10 cellular contexts compared by ENCODE assay signal in genomic region chr2:178109813-178110212, GRCh38. TPM values are rescaled to one million over a fixed set of nuclear protein-coding genes. Genes with fewer than 3 reads are reported as not detected.
DNase-seq lines count a peak whose midpoint lies in the region; ATAC-seq, FAIRE-seq and TF ChIP-seq lines count a peak whose summit lies in the region.
"Had no signal": no experiment of that assay in that cellular context is flagged by ENCODE, and none has a peak within 500 bp of the region (broad histone marks: within the 10 kb centered on the region; RNA-seq: fewer than 3 reads in every experiment).

No MANE protein-coding gene starts in this region.

- no peak overlapping the region for H4K5ac ChIP-seq in IMR-90 (ENCODE audit: low read depth, low read length)

- dilution Hi-C loops in IMR-90 (cut with HindIII; ENCODE audit: low sequenced_read_pairs, unreplicated experiment) (no loop called here), endothelial cell of umbilical vein (cut with MboI; ENCODE audit: extremely low pct_ligation_motif_present, low sequenced_read_pairs) (no loop called here)

- WGBS in IMR-90 (ENCODE audit: extremely low coverage in 2 of 2, insufficient read length in 1 of 2), 2 experiments: no CpG with 5 or more reads among the region's 1 CpG

- H3K14ac ChIP-seq in IMR-90 (replicated peaks; ENCODE audit: low read depth, low read length): no peak overlapping the region

- no peaks in the 10 kb centered on the region for H3K36me3 Mint-ChIP-seq in activated T-helper 17 cell treated with anti-CD3 and anti-CD28 coated beads, Interleukin-2, amount 50 U/mL, for 72 hours (ENCODE audit: low read depth)

- no peak overlapping the region for H4K8ac ChIP-seq in IMR-90 (ENCODE audit: low read depth in 2 of 2, low read length in 2 of 2)

- H3K79me2 ChIP-seq in OCI-LY7 (ENCODE audit: insufficient read depth, low read depth, low read length) (peaks cover 5% of the 10 kb centered on the region; the same call in 1 of the 2 replicates), endothelial cell of umbilical vein (ENCODE audit: control insufficient read depth, insufficient read depth, low read length) (peaks cover 3% of the 10 kb centered on the region), osteoblast (ENCODE audit: insufficient read depth, low read length) (peaks cover 22% of the 10 kb centered on the region)

- ATAC-seq in IMR-90 (ENCODE audit: low read depth) (no peak), HG03025 (IDR thresholded peaks at IDR 0.05; ENCODE audit: low FRiP score, unreplicated experiment) (no peak), GM19324 (IDR thresholded peaks at IDR 0.05; ENCODE audit: low FRiP score, unreplicated experiment) (no peak)
- ATAC-seq in activated T-helper 17 cell treated with anti-CD3 and anti-CD28 coated beads, Interleukin-2, amount 50 U/mL, for 72 hours (replicated peaks): no peak

- no peaks in the 10 kb centered on the region for H4K20me1 ChIP-seq in IMR-90 (ENCODE audit: insufficient read depth, low read length)
- H4K20me1 ChIP-seq in OCI-LY7 (ENCODE audit: insufficient read depth, low read length): no peaks in the 10 kb centered on the region
- H4K20me1 ChIP-seq in endothelial cell of umbilical vein (replicated peaks; ENCODE audit: control insufficient read depth, extremely low read depth, insufficient read depth, low read length): no peaks in the 10 kb centered on the region
- H4K20me1 ChIP-seq in osteoblast (ENCODE audit: insufficient read depth, low read length): no peaks in the 10 kb centered on the region

- H2BK15ac ChIP-seq in IMR-90 (ENCODE audit: low read depth, low read length): no peak overlapping the region

- DNase-seq in DMS53 treated with DMSO at 0.1 percent for 48 hours (lab: John Stamatoyannopoulos, UW; ENCODE audit: unreplicated experiment) (peak; percentile 55), IMR-90 (peak; percentile 48), OCI-LY7 (ENCODE audit: low spot score) (peak; percentile 70), endothelial cell of umbilical vein (ENCODE audit: low read depth, low spot score) (peak; percentile 53), osteoblast (ENCODE audit: insufficient read length, low spot score, missing footprints) (peak; percentile 90)

- H3K9me2 ChIP-seq in OCI-LY7 (ENCODE audit: insufficient read depth, low read length): no peaks in the 10 kb centered on the region

- peak; percentile 50 for TF ChIP-seq RAD21 in IMR-90 (IDR thresholded peaks at IDR 0.05; ENCODE audit: low read length)

- H3K4me1 ChIP-seq in IMR-90 (ENCODE audit: control insufficient read depth, insufficient read depth, low read length) (peaks cover 1% of the 10 kb centered on the region), OCI-LY7 (ENCODE audit: insufficient read depth, low read length, poor library complexity, severe bottlenecking) (peaks cover 11% of the 10 kb centered on the region), endothelial cell of umbilical vein (ENCODE audit: control insufficient read depth, extremely low read depth, insufficient read depth, low read length) (peaks cover 6% of the 10 kb centered on the region), osteoblast (ENCODE audit: insufficient read depth, low read length) (peaks cover 12% of the 10 kb centered on the region)

- H3K36me3 ChIP-seq in IMR-90 (ENCODE audit: control insufficient read depth, insufficient read depth, low read length): no peaks in the 10 kb centered on the region
- no peaks in the 10 kb centered on the region for H3K36me3 ChIP-seq in OCI-LY7 (ENCODE audit: insufficient read depth, low read length)
- no peaks in the 10 kb centered on the region for H3K36me3 ChIP-seq in endothelial cell of umbilical vein (ENCODE audit: control insufficient read depth in 2 of 2, extremely low read depth in 1 of 2, insufficient read depth in 2 of 2, low read length in 2 of 2)
- H3K36me3 ChIP-seq in osteoblast (ENCODE audit: insufficient read depth, low read length): no peaks in the 10 kb centered on the region
- H3K36me3 ChIP-seq: neutrophil, SJSA1 had no signal

- H3K27me3 ChIP-seq in IMR-90 (ENCODE audit: control insufficient read depth, insufficient read depth, low read length) (no peaks in the 10 kb centered on the region), endothelial cell of umbilical vein (ENCODE audit: control insufficient read depth in 2 of 2, insufficient read depth in 2 of 2, low read length in 2 of 2) (no peaks in the 10 kb centered on the region), osteoblast (ENCODE audit: insufficient read depth, low read length) (no peaks in the 10 kb centered on the region)
- H3K27me3 ChIP-seq: neutrophil, SJSA1 had no signal

- H3K23ac ChIP-seq in IMR-90 (ENCODE audit: low read depth, low read length): no peak overlapping the region

- CTCF ChIA-PET in IMR-90 (lab: Yijun Ruan, JAX): no interaction called here
- CTCF ChIA-PET in OCI-LY7 (lab: Charles Lee; ENCODE audit: unreplicated experiment): no interaction called here
- CTCF ChIA-PET in endothelial cell of umbilical vein (lab: Charles Lee): interaction anchor here (0.6 to 3.5 kb wide), 4 partner anchors 19 to 341 kb away, joined by 3 to 59 read pairs (median 22); partner anchors contain the start of genes PJVK and PRKRA

- peaks cover 12% of the 10 kb centered on the region for H3K4me1 Mint-ChIP-seq in activated T-helper 17 cell treated with anti-CD3 and anti-CD28 coated beads, Interleukin-2, amount 50 U/mL, for 72 hours

- H2AK5ac ChIP-seq in IMR-90 (ENCODE audit: low read depth, low read length): no peak overlapping the region

- no peak overlapping the region for H3K4me3 Mint-ChIP-seq in activated T-helper 17 cell treated with anti-CD3 and anti-CD28 coated beads, Interleukin-2, amount 50 U/mL, for 72 hours

- H2AFZ ChIP-seq in IMR-90 (replicated peaks; ENCODE audit: low read length, poor library complexity) (no peak overlapping the region), OCI-LY7 (ENCODE audit: low read length) (peak overlapping the region; percentile 64), endothelial cell of umbilical vein (ENCODE audit: low read depth, low read length) (no peak overlapping the region), osteoblast (ENCODE audit: low read length) (no peak overlapping the region)

- peak; percentile 72 for FAIRE-seq in endothelial cell of umbilical vein (lab: Jason Lieb, UNC)

- TF ChIP-seq POLR2A in IMR-90 (IDR thresholded peaks at IDR 0.05; ENCODE audit: low read depth, low read length) (no peak), endothelial cell of umbilical vein (IDR thresholded peaks at IDR 0.05; ENCODE audit: low read depth, low read length) (no peak)

- no peaks in the 10 kb centered on the region for H3K27me3 Mint-ChIP-seq in activated T-helper 17 cell treated with anti-CD3 and anti-CD28 coated beads, Interleukin-2, amount 50 U/mL, for 72 hours

- H3K9me1 ChIP-seq in IMR-90 (ENCODE audit: insufficient read depth, low read length): peaks cover 6% of the 10 kb centered on the region
- no peaks in the 10 kb centered on the region for H3K9me1 ChIP-seq in endothelial cell of umbilical vein (replicated peaks; ENCODE audit: control insufficient read depth, extremely low read depth, insufficient read depth, low read length)

- TF ChIP-seq CTCF in IMR-90 (conservative IDR thresholded peaks at IDR 0.05; ENCODE audit: low read depth, low read length) (peak; percentile 68), OCI-LY7 (conservative IDR thresholded peaks at IDR 0.05; ENCODE audit: low read length) (peak; percentile 90), endothelial cell of umbilical vein (IDR thresholded peaks at IDR 0.05; ENCODE audit: extremely low read depth in 1 of 2, insufficient read depth in 1 of 2, low read depth in 1 of 2, low read length in 2 of 2) (peak; percentile 34 to 38), osteoblast (IDR thresholded peaks at IDR 0.05; ENCODE audit: extremely low read depth, low read depth, low read length) (peak; percentile 61)

- no peak overlapping the region for H2BK20ac ChIP-seq in IMR-90 (ENCODE audit: low read depth, low read length)

- no peaks in the 10 kb centered on the region for H3K9me3 Mint-ChIP-seq in activated T-helper 17 cell treated with anti-CD3 and anti-CD28 coated beads, Interleukin-2, amount 50 U/mL, for 72 hours

- H3K4me2 ChIP-seq in IMR-90 (ENCODE audit: low read depth, low read length): no peak overlapping the region
- no peak overlapping the region for H3K4me2 ChIP-seq in OCI-LY7 (ENCODE audit: low read length)
- H3K4me2 ChIP-seq in endothelial cell of umbilical vein (ENCODE audit: insufficient read depth, low read length): no peak overlapping the region
- H3K4me2 ChIP-seq in osteoblast (ENCODE audit: insufficient read depth, low read length): no peak overlapping the region

- POLR2A ChIA-PET in IMR-90 (lab: Charles Lee; ENCODE audit: unreplicated experiment) (no interaction called here), OCI-LY7 (lab: Charles Lee) (interaction anchor here (0.6 kb wide), 1 partner anchor 8 kb away, joined by 3 read pairs; no protein-coding TSS in a partner anchor), endothelial cell of umbilical vein (lab: Charles Lee) (interaction anchor here (0.6 kb wide), 1 partner anchor 341 kb away, joined by 3 read pairs; the partner anchor contains the start of genes PJVK and PRKRA)

- H2AK9ac ChIP-seq in IMR-90 (replicated peaks; ENCODE audit: low read depth, low read length, poor library complexity): no peak overlapping the region

- H3K9me3 ChIP-seq in IMR-90 (ENCODE audit: control insufficient read depth, insufficient read depth, low read length) (no peaks in the 10 kb centered on the region), OCI-LY7 (ENCODE audit: low read length) (no peaks in the 10 kb centered on the region), endothelial cell of umbilical vein (replicated peaks; ENCODE audit: control insufficient read depth, insufficient read depth, low read length) (no peaks in the 10 kb centered on the region), osteoblast (ENCODE audit: low read depth, low read length) (no peaks in the 10 kb centered on the region)
- H3K9me3 ChIP-seq: neutrophil, SJSA1 had no signal

- in situ Hi-C loops in IMR-90 (cut with MboI; ENCODE audit: low sequenced_read_pairs): no loop called here

- intact Hi-C loops in IMR-90 (cut with micrococcal nuclease): loop anchor here (5.0 to 10.0 kb wide), 3 partner anchors 82 to 805 kb away; partner anchors contain the start of gene OSBPL6
- intact Hi-C loops in OCI-LY7 (cut with micrococcal nuclease; ENCODE audit: unreplicated experiment): loop anchor here (5.0 kb wide), 1 partner anchor 302 kb away; no protein-coding TSS in a partner anchor
- intact Hi-C loops in endothelial cell of umbilical vein (cut with micrococcal nuclease): loop anchor here (5.0 kb wide), 3 partner anchors 187 to 997 kb away; no protein-coding TSS in a partner anchor

- H2BK5ac ChIP-seq in IMR-90 (ENCODE audit: low read depth, low read length, poor library complexity, severe bottlenecking): no peak overlapping the region

- H3K4me3 ChIP-seq in IMR-90 (ENCODE audit: insufficient read depth, low read depth, low read length): no peak overlapping the region
- H3K4me3 ChIP-seq in OCI-LY7 (ENCODE audit: low read depth, low read length, poor library complexity, severe bottlenecking): no peak overlapping the region
- H3K4me3 ChIP-seq in endothelial cell of umbilical vein (replicated peaks in 1 of 3; ENCODE audit: insufficient read depth in 1 of 3, low read depth in 1 of 3, low read length in 3 of 3): no peak overlapping the region
- H3K4me3 ChIP-seq in osteoblast (ENCODE audit: insufficient read depth, low read length): no peak overlapping the region
- H3K4me3 ChIP-seq: SJSA1 had no signal

- H3K27ac Mint-ChIP-seq in activated T-helper 17 cell treated with anti-CD3 and anti-CD28 coated beads, Interleukin-2, amount 50 U/mL, for 72 hours: no peak overlapping the region

- H3K18ac ChIP-seq in IMR-90 (ENCODE audit: low read depth, low read length): no peak overlapping the region

- H3K79me1 ChIP-seq in IMR-90 (ENCODE audit: low read depth in 1 of 2, low read length in 2 of 2): peaks cover 4 to 9% of the 10 kb centered on the region in 2 experiments; a peak in 3 of 4 replicates

- H3K56ac ChIP-seq in IMR-90 (ENCODE audit: extremely low read depth, insufficient read depth, low read length): no peak overlapping the region

- no peak overlapping the region for H4K91ac ChIP-seq in IMR-90 (ENCODE audit: insufficient read depth, low read depth, low read length)

- no peak overlapping the region for H3K4ac ChIP-seq in IMR-90 (ENCODE audit: low read depth, low read length)

- no peak overlapping the region for H2BK120ac ChIP-seq in IMR-90 (ENCODE audit: low read depth, low read length)

- H3K27ac ChIP-seq in IMR-90 (ENCODE audit: insufficient read depth, low read length) (no peak overlapping the region), OCI-LY7 (ENCODE audit: low read depth, low read length, poor library complexity, severe bottlenecking) (no peak overlapping the region), endothelial cell of umbilical vein (ENCODE audit: insufficient read depth, low read depth, low read length) (no peak overlapping the region), osteoblast (ENCODE audit: low read depth, low read length) (no peak overlapping the region)
- H3K27ac ChIP-seq: neutrophil, SJSA1 had no signal

- BruUV-seq in IMR-90 (replicated peaks; lab: Mats Ljungman, UMichigan) (no TSS peak), OCI-LY7 (replicated peaks; lab: Mats Ljungman, UMichigan) (no TSS peak), endothelial cell of umbilical vein (replicated peaks; lab: Mats Ljungman, UMichigan) (no TSS peak)

- no peak overlapping the region for H3K9ac ChIP-seq in IMR-90 (ENCODE audit: low read depth, low read length)
- no peak overlapping the region for H3K9ac ChIP-seq in endothelial cell of umbilical vein (replicated peaks; ENCODE audit: extremely low read depth, insufficient read depth, low read length)

RNA-seq across cellular contexts. Expression of gene RBM45, which starts 2.4 kb away (rescaled TPM):
- total RNA-seq in IMR-90 (2012; rRNA removed): 17.9 and 18.1 TPM in 2 replicates
- 8.6 and 10.3 TPM in 2 replicates for polyA plus RNA-seq in IMR-90 (2012; rRNA removed)
- polyA plus RNA-seq in IMR-90 (2012; cell fraction: cytosol; rRNA removed): 2.5 and 6.5 TPM in 2 replicates
- polyA plus RNA-seq in IMR-90 (2012; cell fraction: nucleus; rRNA removed; ENCODE audit: low replicate concordance): 7.7 and 10.6 TPM in 2 replicates
- 13.2 and 13.9 TPM in 2 replicates for total RNA-seq in OCI-LY7 (2014; rRNA removed; shearing (Covaris generic))
- 18.1 and 22.5 TPM in 2 replicates for total RNA-seq in OCI-LY7 (2022)
- 11.2 and 12.4 TPM in 2 replicates for total RNA-seq in endothelial cell of umbilical vein
- 5.5 and 6.8 TPM in 2 replicates for polyA plus RNA-seq in endothelial cell of umbilical vein
- polyA plus RNA-seq in endothelial cell of umbilical vein (2011; cell fraction: cytosol; rRNA removed): 8.5 and 9.6 TPM in 2 replicates
- polyA plus RNA-seq in endothelial cell of umbilical vein (2011; cell fraction: nucleus; rRNA removed): 14.7 and 17.9 TPM in 2 replicates
- polyA plus RNA-seq in endothelial cell of umbilical vein (2012): 14.4 and 21.3 TPM in 2 replicates
- 6.8 and 7.1 TPM in 2 replicates for polyA minus RNA-seq in endothelial cell of umbilical vein
- 2.6 TPM for polyA minus RNA-seq in endothelial cell of umbilical vein (2011; cell fraction: cytosol; rRNA and poly(A)+ RNA removed)
- 9.1 and 9.4 TPM in 2 replicates for polyA minus RNA-seq in endothelial cell of umbilical vein (2011; cell fraction: nucleus; rRNA and poly(A)+ RNA removed)
- total RNA-seq in osteoblast: 19.7 and 19.9 TPM in 2 replicates
- total RNA-seq in activated T-helper 17 cell treated with anti-CD3 and anti-CD28 coated beads, Interleukin-2, amount 50 U/mL, for 72 hours: 10 to 100 TPM in 1 of 2 donors, 1 to 10 TPM in 1; 5.7 to 13.4 TPM

RNA-seq across cellular contexts. Expression of gene PDE11A, which starts 37.2 kb away (rescaled TPM):
- 0.56 and 0.72 TPM in 2 replicates for total RNA-seq in IMR-90 (2012; rRNA removed)
- polyA plus RNA-seq in IMR-90 (2012; rRNA removed): 0.20 and 0.21 TPM in 2 replicates
- polyA plus RNA-seq in IMR-90 (2012; cell fraction: cytosol; rRNA removed): 0.05 and 0.13 TPM in 2 replicates
- polyA plus RNA-seq in IMR-90 (2012; cell fraction: nucleus; rRNA removed; ENCODE audit: low replicate concordance): 0.03 and 0.31 TPM in 2 replicates
- 0.03 and 0.10 TPM in 2 replicates for total RNA-seq in OCI-LY7 (2014; rRNA removed; shearing (Covaris generic))
- not detected in 2 replicates for total RNA-seq in OCI-LY7 (2022)
- 0.25 and 0.51 TPM in 2 replicates for total RNA-seq in endothelial cell of umbilical vein
- 0.06 and 0.07 TPM in 2 replicates for polyA plus RNA-seq in endothelial cell of umbilical vein
- 0.06 TPM in 2 replicates for polyA plus RNA-seq in endothelial cell of umbilical vein (2011; cell fraction: cytosol; rRNA removed)
- polyA plus RNA-seq in endothelial cell of umbilical vein (2011; cell fraction: nucleus; rRNA removed): 0.07 and 0.18 TPM in 2 replicates
- 0.13 TPM in 1 of 2 replicates, not detected in the other for polyA plus RNA-seq in endothelial cell of umbilical vein (2012)
- 0.12 and 0.17 TPM in 2 replicates for polyA minus RNA-seq in endothelial cell of umbilical vein
- not detected for polyA minus RNA-seq in endothelial cell of umbilical vein (2011; cell fraction: cytosol; rRNA and poly(A)+ RNA removed)
- 0.10 and 0.19 TPM in 2 replicates for polyA minus RNA-seq in endothelial cell of umbilical vein (2011; cell fraction: nucleus; rRNA and poly(A)+ RNA removed)
- under 0.01 and 0.36 TPM in 2 replicates for total RNA-seq in osteoblast
- total RNA-seq in activated T-helper 17 cell treated with anti-CD3 and anti-CD28 coated beads, Interleukin-2, amount 50 U/mL, for 72 hours: under 1 TPM in 1 of 2 donors, not detected in 1; 0.08 TPM

Comparison
In these comparisons a context has a peak if more than half of its experiments do, and no peak if none do; other contexts are left out.
1. CTCF ChIP-seq: peak in every context shown above with its lines; median percentile 90 in OCI-LY7; 68 in IMR-90; 61 in osteoblast; 36 in endothelial cell of umbilical vein.